Comparison of ENCODE assay signal across 8 cellular contexts in genomic region chr3:149969110-149969944, GRCh38. TPM values are rescaled to one million over a fixed set of nuclear protein-coding genes. Genes with fewer than 3 reads are reported as not detected.
DNase-seq lines count a peak whose midpoint lies in the region; ATAC-seq and FAIRE-seq lines count a peak whose summit lies in the region.

No MANE protein-coding gene starts in this region.

- H3K4me3 ChIP-seq in neuronal stem cell (ENCODE audit: low read length in 2 of 2) = peak overlapping the region; percentile 61 to 90

- no peak overlapping the region for H3K4ac ChIP-seq in neuronal stem cell (ENCODE audit: low read length)

- no peaks in the 10 kb centered on the region for H3K36me3 Mint-ChIP-seq in activated CD4-positive, alpha-beta T cell treated with anti-CD3 and anti-CD28 coated beads for 36 hours (ENCODE audit: low read depth)
- peaks cover 4% of the 10 kb centered on the region for H3K36me3 Mint-ChIP-seq in activated CD8-positive, alpha-beta T cell treated with anti-CD3 and anti-CD28 coated beads, Interleukin-2, amount 10 ng/mL, durations not matched to agents 7 days and 5 days (ENCODE audit: low read depth)

- H3K14ac ChIP-seq in neuronal stem cell (ENCODE audit: low read length) = no peak overlapping the region

- H3K27me3 ChIP-seq in neuronal stem cell (ENCODE audit: control insufficient read depth in 3 of 3, insufficient read depth in 3 of 3, low read depth in 1 of 3, low read length in 3 of 3) = no peaks in the 10 kb centered on the region

- DNase-seq in activated CD4-positive, alpha-beta T cell treated with anti-CD3 and anti-CD28 coated beads for 36 hours = no peak
- DNase-seq in activated CD4-positive, alpha-beta T cell treated with anti-CD3 and anti-CD28 coated beads, Interleukin-2, amount 50 U/mL, for 48 hours = no peak
- DNase-seq in NCI-H1930 (lab: John Stamatoyannopoulos, UW) = peak; percentile 18 to 36
- DNase-seq in activated CD8-positive, alpha-beta T cell treated with anti-CD3 and anti-CD28 coated beads, Interleukin-2, amount 10 ng/mL, durations not matched to agents 7 days and 5 days = no peak
- DNase-seq in frontal cortex (ENCODE audit: low spot score in 2 of 2) = peak; percentile 24 to 49
- peak; percentile 59 for DNase-seq in neuronal stem cell (ENCODE audit: low spot score)
- no peak for DNase-seq in activated gamma-delta T cell treated with Interleukin-2 at 50 U/mL for 16 hours

- POLR2A ChIA-PET in activated CD4-positive, alpha-beta T cell treated with anti-CD3 and anti-CD28 coated beads for 36 hours (lab: Charles Lee) = no interaction called here
- POLR2A ChIA-PET in activated CD8-positive, alpha-beta T cell treated with anti-CD3 and anti-CD28 coated beads, Interleukin-2, amount 10 ng/mL, durations not matched to agents 7 days and 5 days (lab: Charles Lee) = no interaction called here

- H3K79me1 ChIP-seq in neuronal stem cell (ENCODE audit: low read depth, low read length) = peaks cover 7% of the 10 kb centered on the region

- H3K9ac ChIP-seq in neuronal stem cell (ENCODE audit: low read depth, low read length, poor library complexity) = no peak overlapping the region

- no peak overlapping the region for H2BK12ac ChIP-seq in neuronal stem cell (ENCODE audit: low read length)

- H2BK15ac ChIP-seq in neuronal stem cell (ENCODE audit: low read length) = no peak overlapping the region

- H4K91ac ChIP-seq in neuronal stem cell (ENCODE audit: low read depth, low read length, poor library complexity) = no peak overlapping the region

- peak overlapping the region; percentile 76 for H3K4me3 Mint-ChIP-seq in activated CD4-positive, alpha-beta T cell treated with anti-CD3 and anti-CD28 coated beads for 36 hours
- H3K4me3 Mint-ChIP-seq in activated CD8-positive, alpha-beta T cell treated with anti-CD3 and anti-CD28 coated beads, Interleukin-2, amount 10 ng/mL, durations not matched to agents 7 days and 5 days = peak overlapping the region; percentile 77

- H3K18ac ChIP-seq in neuronal stem cell (ENCODE audit: low read length) = no peak overlapping the region

- no peak overlapping the region for H4K8ac ChIP-seq in neuronal stem cell (ENCODE audit: low read depth, low read length)

- H3K9me3 Mint-ChIP-seq in activated CD4-positive, alpha-beta T cell treated with anti-CD3 and anti-CD28 coated beads for 36 hours (ENCODE audit: low read depth) = no peaks in the 10 kb centered on the region
- H3K9me3 Mint-ChIP-seq in activated CD8-positive, alpha-beta T cell treated with anti-CD3 and anti-CD28 coated beads, Interleukin-2, amount 10 ng/mL, durations not matched to agents 7 days and 5 days (ENCODE audit: insufficient read depth) = no peaks in the 10 kb centered on the region

- peaks cover 10 to 39% of the 10 kb centered on the region in 2 donors for H3K36me3 ChIP-seq in neuronal stem cell (replicated peaks in 1 of 2; ENCODE audit: control insufficient read depth in 2 of 2, insufficient read depth in 2 of 2, low read length in 2 of 2)

- peak overlapping the region; percentile 51 for H3K27ac Mint-ChIP-seq in activated CD4-positive, alpha-beta T cell treated with anti-CD3 and anti-CD28 coated beads for 36 hours
- no peak overlapping the region for H3K27ac Mint-ChIP-seq in activated CD8-positive, alpha-beta T cell treated with anti-CD3 and anti-CD28 coated beads, Interleukin-2, amount 10 ng/mL, durations not matched to agents 7 days and 5 days

- H3K23ac ChIP-seq in neuronal stem cell (ENCODE audit: low read depth, low read length, poor library complexity) = no peak overlapping the region

- H2BK5ac ChIP-seq in neuronal stem cell (ENCODE audit: low read length) = no peak overlapping the region

- no peak for ATAC-seq in activated CD4-positive, alpha-beta T cell treated with anti-CD3 and anti-CD28 coated beads for 36 hours
- no peak for ATAC-seq in activated CD8-positive, alpha-beta T cell treated with anti-CD3 and anti-CD28 coated beads, Interleukin-2, amount 10 ng/mL, durations not matched to agents 7 days and 5 days
- no peak for ATAC-seq in HG02571 (IDR thresholded peaks at IDR 0.05; ENCODE audit: unreplicated experiment)

- CTCF ChIA-PET in activated CD4-positive, alpha-beta T cell treated with anti-CD3 and anti-CD28 coated beads for 36 hours (lab: Charles Lee) = interaction anchor here (0.7 to 4.5 kb wide), 8 partner anchors 11 to 249 kb away, joined by 3 to 52 read pairs (median 12); no protein-coding TSS in a partner anchor
- CTCF ChIA-PET in activated CD8-positive, alpha-beta T cell treated with anti-CD3 and anti-CD28 coated beads, Interleukin-2, amount 10 ng/mL, durations not matched to agents 7 days and 5 days (lab: Charles Lee) = interaction anchor here (1.0 to 6.3 kb wide), 4 partner anchors 8 to 526 kb away, joined by 3 to 72 read pairs (median 3); no protein-coding TSS in a partner anchor

- H2AK5ac ChIP-seq in neuronal stem cell (ENCODE audit: low read depth, low read length) = no peak overlapping the region

- H3K27ac ChIP-seq in neuronal stem cell (replicated peaks; ENCODE audit: low read length) = peak overlapping the region; percentile 99

- FAIRE-seq in frontal cortex (lab: Jason Lieb, UNC) = no peak

- H3K27me3 Mint-ChIP-seq in activated CD4-positive, alpha-beta T cell treated with anti-CD3 and anti-CD28 coated beads for 36 hours = peaks cover 20% of the 10 kb centered on the region
- peaks cover 31% of the 10 kb centered on the region for H3K27me3 Mint-ChIP-seq in activated CD8-positive, alpha-beta T cell treated with anti-CD3 and anti-CD28 coated beads, Interleukin-2, amount 10 ng/mL, durations not matched to agents 7 days and 5 days (ENCODE audit: low read depth)

- peak overlapping the region; percentile 73 for H3K4me2 ChIP-seq in neuronal stem cell (ENCODE audit: insufficient read depth, low read length, poor library complexity, severe bottlenecking)

- peaks cover 14% of the 10 kb centered on the region for H3K4me1 Mint-ChIP-seq in activated CD4-positive, alpha-beta T cell treated with anti-CD3 and anti-CD28 coated beads for 36 hours
- H3K4me1 Mint-ChIP-seq in activated CD8-positive, alpha-beta T cell treated with anti-CD3 and anti-CD28 coated beads, Interleukin-2, amount 10 ng/mL, durations not matched to agents 7 days and 5 days (ENCODE audit: low read depth) = peaks cover 15% of the 10 kb centered on the region

- no peaks in the 10 kb centered on the region for H3K9me3 ChIP-seq in neuronal stem cell (replicated peaks in 1 of 2; ENCODE audit: control insufficient read depth in 2 of 2, insufficient read depth in 1 of 2, low read depth in 1 of 2, low read length in 2 of 2)

- peaks cover 2 to 17% of the 10 kb centered on the region in 2 donors for H3K4me1 ChIP-seq in neuronal stem cell (ENCODE audit: control insufficient read depth in 2 of 2, insufficient read depth in 1 of 2, low read depth in 1 of 2, low read length in 2 of 2)

- H2BK120ac ChIP-seq in neuronal stem cell (ENCODE audit: low read depth, low read length) = no peak overlapping the region

- intact Hi-C loops in activated CD4-positive, alpha-beta T cell treated with anti-CD3 and anti-CD28 coated beads for 36 hours (cut with DNase I, micrococcal nuclease) = no loop called here

- WGBS in neuronal stem cell (ENCODE audit: extremely low coverage in 2 of 2, insufficient read length in 2 of 2, insufficient replicate concordance in 1 of 2), 2 donors = no CpG with 5 or more reads among the region's 16 CpGs

- H2AFZ ChIP-seq in neuronal stem cell (ENCODE audit: low read length) = peak overlapping the region; percentile 91

RNA-seq across cellular contexts. Expression of gene PFN2, which starts 1.4 kb away (rescaled TPM):
- 1 to 10 TPM; 3.6 to 4.3 TPM for total RNA-seq in activated CD4-positive, alpha-beta T cell treated with anti-CD3 and anti-CD28 coated beads for 36 hours
- under 1 TPM in 1 of 2 experiments, not detected in 1; 0.53 TPM for total RNA-seq in activated CD8-positive, alpha-beta T cell treated with anti-CD3 and anti-CD28 coated beads, Interleukin-2, amount 10 ng/mL, durations not matched to agents 7 days and 5 days
- 607 TPM for total RNA-seq in frontal cortex
- 333 TPM for polyA plus RNA-seq in neuronal stem cell (2013, experiment 1 of 2)
- 324 TPM for polyA plus RNA-seq in neuronal stem cell (2013, experiment 2 of 2)

Comparison
In these comparisons a context has a peak if more than half of its experiments do, and no peak if none do; other contexts are left out.
1. DNase-seq: peak in NCI-H1930 (2 of 2), frontal cortex (2 of 2) and neuronal stem cell (single experiment); none in activated CD4-positive, alpha-beta T cell treated with anti-CD3 and anti-CD28 coated beads for 36 hours (single experiment), activated CD4-positive, alpha-beta T cell treated with anti-CD3 and anti-CD28 coated beads, Interleukin-2, amount 50 U/mL, for 48 hours (0 of 2), activated CD8-positive, alpha-beta T cell treated with anti-CD3 and anti-CD28 coated beads, Interleukin-2, amount 10 ng/mL, durations not matched to agents 7 days and 5 days (single experiment) and activated gamma-delta T cell treated with Interleukin-2 at 50 U/mL for 16 hours (single experiment).
2. RNA of gene PFN2, which starts 1.4 kb away (total RNA-seq): 607 TPM in frontal cortex (single experiment); 3.6 to 4.3 TPM in activated CD4-positive, alpha-beta T cell treated with anti-CD3 and anti-CD28 coated beads for 36 hours and 0.53 TPM in activated CD8-positive, alpha-beta T cell treated with anti-CD3 and anti-CD28 coated beads, Interleukin-2, amount 10 ng/mL, durations not matched to agents 7 days and 5 days; every median in the first group is over 100 times any median in the second.